Comparison of ENCODE assay signal across 11 cellular contexts in genomic region chr13:111129465-111130110, GRCh38. TPM values are rescaled to one million over a fixed set of nuclear protein-coding genes. Genes with fewer than 3 reads are reported as not detected.
DNase-seq lines count a peak whose midpoint lies in the region; ATAC-seq and TF ChIP-seq lines count a peak whose summit lies in the region.
"Had no signal": no experiment of that assay in that cellular context is flagged by ENCODE, and none has a peak within 500 bp of the region (broad histone marks: within the 10 kb centered on the region; RNA-seq: fewer than 3 reads in every experiment).

No MANE protein-coding gene starts in this region.

- no peaks in the 10 kb centered on the region for H3K36me3 ChIP-seq in adrenal gland (replicated peaks in 1 of 2)
- H3K36me3 ChIP-seq in Peyer's patch: no peaks in the 10 kb centered on the region

- H3K27ac ChIP-seq in adrenal gland (no peak overlapping the region), Peyer's patch (no peak overlapping the region)

- H3K9me3 ChIP-seq in adrenal gland (replicated peaks in 1 of 3) (no peaks in the 10 kb centered on the region), Peyer's patch (no peaks in the 10 kb centered on the region)

- DNase-seq in NOMO-1 treated with DMSO at 0.1 percent for 48 hours (lab: John Stamatoyannopoulos, UW; ENCODE audit: unreplicated experiment): peak; percentile 30
- no peak for DNase-seq in adrenal gland
- DNase-seq in Peyer's patch: no peak
- DNase-seq in DMS153 treated with DMSO at 0.1 percent for 48 hours (lab: John Stamatoyannopoulos, UW; ENCODE audit: unreplicated experiment): no peak
- DNase-seq in left cardiac atrium: no peak
- DNase-seq: AML-193, cortex of kidney, NCI-H345 had no signal

- WGBS in adrenal gland, 4 donors: 82 to 89% (median 85%) methylated on average over 9 of the region's 9 CpGs

- no peak for TF ChIP-seq POLR2A in adrenal gland (IDR thresholded peaks at IDR 0.05)
- TF ChIP-seq POLR2A in Peyer's patch (IDR thresholded peaks at IDR 0.05): no peak

- TF ChIP-seq CTCF in adrenal gland (IDR thresholded peaks at IDR 0.05) (no peak), Peyer's patch (IDR thresholded peaks at IDR 0.05) (no peak)

- peak; percentile 97 for ATAC-seq in GM18499 (IDR thresholded peaks at IDR 0.05; ENCODE audit: insufficient read depth, unreplicated experiment)
- ATAC-seq in GM21360 (IDR thresholded peaks at IDR 0.05; ENCODE audit: unreplicated experiment): peak; percentile 99
- peak; percentile 98 for ATAC-seq in HG03039 (IDR thresholded peaks at IDR 0.05; ENCODE audit: unreplicated experiment)
- no peak for ATAC-seq in left cardiac atrium

- intact Hi-C loops in adrenal gland (cut with DNase I): no loop called here
- intact Hi-C loops in left cardiac atrium (cut with DNase I): no loop called here

- H3K4me1 ChIP-seq in adrenal gland (replicated peaks in 1 of 2) (no peaks in the 10 kb centered on the region), Peyer's patch (no peaks in the 10 kb centered on the region)

- no peaks in the 10 kb centered on the region for H3K27me3 ChIP-seq in adrenal gland
- H3K27me3 ChIP-seq in Peyer's patch: no peaks in the 10 kb centered on the region

- H3K4me3 ChIP-seq in adrenal gland (no peak overlapping the region), Peyer's patch (no peak overlapping the region)

RNA-seq across cellular contexts. Expression of gene ARHGEF7, which starts 14.5 kb away (rescaled TPM):
- 10 to 100 TPM; 25.3 to 69.3 (median 57.6) TPM for total RNA-seq in adrenal gland
- polyA plus RNA-seq in adrenal gland: 10 to 100 TPM; 34.5 to 36.5 (median 36.1) TPM
- 100 to 1,000 TPM in 2 of 4 donors, 10 to 100 TPM in 2; 58.1 to 117 (median 95.5) TPM for total RNA-seq in Peyer's patch
- total RNA-seq in left cardiac atrium: 10 to 100 TPM; 34.8 to 45.5 TPM

Comparison
In these comparisons a context has a peak if more than half of its experiments do, and no peak if none do; other contexts are left out.
1. ATAC-seq: peak in GM18499 (single experiment), GM21360 (single experiment) and HG03039 (single experiment); none in left cardiac atrium (0 of 2).